Comparison of ENCODE assay signal across 8 cellular contexts in the genomic region with DNA sequence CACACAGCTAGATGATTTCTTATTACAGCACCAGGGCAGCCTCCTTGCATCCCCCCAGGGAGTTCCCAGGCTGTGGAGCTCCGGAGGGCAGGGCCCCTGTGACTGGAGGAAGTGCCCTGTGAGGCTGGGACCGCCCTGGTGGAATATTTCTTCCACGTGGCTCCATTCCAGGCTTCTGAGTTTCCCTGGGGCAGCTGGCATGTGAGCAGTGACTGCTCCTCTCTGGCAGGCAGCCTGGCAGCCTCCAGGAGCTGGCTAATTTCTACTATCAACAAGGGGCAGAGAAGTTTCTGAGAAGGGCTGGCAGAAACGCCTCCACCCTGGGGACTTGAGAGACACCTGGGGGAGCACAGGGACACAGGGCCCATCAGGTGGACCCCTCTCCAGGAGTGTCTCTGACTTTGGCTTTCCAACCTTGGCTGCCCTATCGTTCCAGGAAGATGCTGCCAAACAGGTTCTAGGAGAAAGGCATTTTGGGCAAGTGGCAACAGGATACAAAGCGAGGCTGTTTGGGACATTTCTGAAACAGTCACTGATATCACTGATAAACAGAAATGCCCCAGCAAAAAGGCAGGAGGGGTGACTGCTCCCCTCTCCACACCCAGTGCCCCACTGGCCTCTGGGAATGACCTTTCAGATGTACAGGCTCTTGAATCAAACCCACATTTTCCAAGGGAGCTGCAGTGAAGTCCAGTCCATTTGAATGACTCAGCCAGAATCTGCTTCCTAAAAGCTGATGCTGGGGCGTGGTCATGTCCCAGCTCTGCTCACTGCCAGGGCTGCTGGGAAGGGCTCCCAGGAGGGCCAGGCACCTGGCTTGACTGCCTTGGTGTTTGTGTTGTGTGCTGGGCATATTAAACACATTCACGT. TPM values are rescaled to one million over a fixed set of nuclear protein-coding genes. Genes with fewer than 3 reads are reported as not detected.
A peak's percentile ranks its signal among the peaks of the same experiment; 100 is the strongest.
DNase-seq lines count a peak whose midpoint lies in the region; ATAC-seq and TF ChIP-seq lines count a peak whose summit lies in the region.

No MANE protein-coding gene starts in this region.

- ATAC-seq in foreskin keratinocyte, result peak; percentile 78
- ATAC-seq in psoas muscle, result peak; percentile 78 to 82 (median 80)
- ATAC-seq in T-helper 17 cell, result no peak
- ATAC-seq in GM19035 (IDR thresholded peaks at IDR 0.05; ENCODE audit: unreplicated experiment), result no peak

- no peak overlapping the region for H3K27ac Mint-ChIP-seq in T-helper 17 cell

- no peaks in the 10 kb centered on the region for H3K27me3 Mint-ChIP-seq in T-helper 17 cell

- WGBS in psoas muscle, 3 donors, result 11 to 20% (median 15%) methylated on average over 8 of the region's 8 CpGs

- POLR2A ChIA-PET in HEK293 (lab: Yijun Ruan, JAX), result interaction anchor here (1.1 to 1.3 kb wide), 2 partner anchors 16 to 29 kb away, joined by 3 to 5 read pairs; a partner anchor contains a TSS

- no peaks in the 10 kb centered on the region for H3K9me3 ChIP-seq in HEK293 (ENCODE audit: control insufficient read depth, insufficient read depth, low read depth, low read length)
- no peaks in the 10 kb centered on the region for H3K9me3 ChIP-seq in psoas muscle
- H3K9me3 ChIP-seq in T-helper 17 cell (ENCODE audit: control insufficient read depth, low read length, poor library complexity, severe bottlenecking), result no peaks in the 10 kb centered on the region

- peak; percentile 87 for DNase-seq in SK-MEL-5 (ENCODE audit: low read depth, low spot score)
- DNase-seq in foreskin keratinocyte, result peak; percentile 98 to 99
- peak; percentile 73 to 78 for DNase-seq in psoas muscle
- DNase-seq in NCI-H2227 treated with DMSO at 0.1 percent for 48 hours (lab: John Stamatoyannopoulos, UW), result no peak
- no peak for DNase-seq in HUDEP-2 (lab: John Stamatoyannopoulos, UW; ENCODE audit: unreplicated experiment in 76 of 76)
- no peak for DNase-seq in T-helper 17 cell

- in situ Hi-C loops in SK-MEL-5 (cut with HindIII; ENCODE audit: low pct_unique_long_range_greater_than_20kb, low sequenced_read_pairs), result no loop called here

- no peaks in the 10 kb centered on the region for H3K36me3 ChIP-seq in HEK293 (ENCODE audit: control insufficient read depth in 2 of 2, insufficient read depth in 1 of 2, low read length in 2 of 2)
- H3K36me3 ChIP-seq in psoas muscle (ENCODE audit: insufficient read depth in 1 of 2, low read depth in 1 of 2), result no peaks in the 10 kb centered on the region

- H3K27me3 ChIP-seq in foreskin keratinocyte (no peaks in the 10 kb centered on the region), psoas muscle (ENCODE audit: insufficient read depth in 3 of 3, low read length in 2 of 3) (no peaks in the 10 kb centered on the region)

- H3K27ac ChIP-seq in HEK293 (ENCODE audit: extremely low read depth, low read depth, low read length) (no peak overlapping the region), foreskin keratinocyte (peak overlapping the region; percentile 86), psoas muscle (peak overlapping the region; percentile 79)

- no peak for TF ChIP-seq CTCF in HEK293 (tag by site-specific recombination; IDR thresholded peaks at IDR 0.05)
- TF ChIP-seq CTCF in foreskin keratinocyte (conservative IDR thresholded peaks at IDR 0.05), result no peak
- TF ChIP-seq CTCF in psoas muscle (IDR thresholded peaks at IDR 0.05), result no peak

- no peaks in the 10 kb centered on the region for H3K4me1 ChIP-seq in HEK293 (ENCODE audit: control insufficient read depth, insufficient read depth, low read length)
- H3K4me1 ChIP-seq in foreskin keratinocyte, result peaks cover 71% of the 10 kb centered on the region
- peaks cover 17% of the 10 kb centered on the region for H3K4me1 ChIP-seq in psoas muscle

- intact Hi-C loops in psoas muscle (cut with DNase I), result no loop called here

- H3K4me3 Mint-ChIP-seq in T-helper 17 cell, result no peak overlapping the region

- H3K4me3 ChIP-seq in HEK293 (ENCODE audit: low read depth, low read length), result no peak overlapping the region
- no peak overlapping the region for H3K4me3 ChIP-seq in psoas muscle

- H3K4me1 Mint-ChIP-seq in T-helper 17 cell, result peaks cover 8% of the 10 kb centered on the region

- H3K36me3 Mint-ChIP-seq in T-helper 17 cell (ENCODE audit: low read depth), result no peaks in the 10 kb centered on the region

- CTCF ChIA-PET in HEK293 (lab: Yijun Ruan, JAX), result interaction anchor here (1.2 kb wide), 1 partner anchor 89 kb away, joined by 4 read pairs; no protein-coding TSS in a partner anchor

TF ChIP-seq in HEK293, 187 proteins besides CTCF, POLR2A, EP300 and RAD21:
- TF ChIP-seq ZNF514 (tag by site-specific recombination; IDR thresholded peaks at IDR 0.05), result no peak
- 0 out of 2 replicates have a peak, but pooled peaks have one; percentile 33 for TF ChIP-seq FEZF1 (tag by site-specific recombination; IDR thresholded peaks at IDR 0.05)
- TF ChIP-seq ZNF701 (tag by site-specific recombination; IDR thresholded peaks at IDR 0.05), result no peak
- TF ChIP-seq KLF1 (tag by site-specific recombination; IDR thresholded peaks at IDR 0.05), result peak; percentile 71
- TF ChIP-seq ZBTB20 (tag by site-specific recombination; IDR thresholded peaks at IDR 0.05), result peak; percentile 25; the same call in 1 of the 2 replicates
- TF ChIP-seq, protein P1, sequence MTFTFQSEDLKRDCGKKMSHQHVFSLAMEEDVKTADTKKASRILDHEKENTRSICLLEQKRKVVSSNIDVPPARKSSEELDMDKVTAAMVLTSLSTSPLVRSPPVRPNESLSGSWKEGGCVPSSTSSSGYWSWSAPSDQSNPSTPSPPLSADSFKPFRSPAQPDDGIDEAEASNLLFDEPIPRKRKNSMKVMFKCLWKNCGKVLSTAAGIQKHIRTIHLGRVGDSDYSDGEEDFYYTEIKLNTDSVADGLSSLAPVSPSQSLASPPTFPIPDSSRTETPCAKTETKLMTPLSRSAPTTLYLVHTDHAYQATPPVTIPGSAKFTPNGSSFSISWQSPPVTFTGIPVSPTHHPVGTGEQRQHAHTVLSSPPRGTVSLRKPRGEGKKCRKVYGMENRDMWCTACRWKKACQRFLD (tag by site-specific recombination; IDR thresholded peaks at IDR 0.05), result no peak

RNA-seq across cellular contexts. Expression of a gene that starts 16.1 kb away (rescaled TPM):
- total RNA-seq in SK-MEL-5 (2014; rRNA removed; shearing (Covaris generic)), result 8.9 and 9.1 TPM in 2 replicates
- polyA plus RNA-seq in SK-MEL-5 (2015; cell fraction: cytosol; rRNA removed), result 17.8 and 23.8 TPM in 2 replicates
- 13.7 and 13.9 TPM in 2 replicates for polyA plus RNA-seq in SK-MEL-5 (2015; cell fraction: nucleus; rRNA removed)
- total RNA-seq in foreskin keratinocyte (227 and 235 TPM in 2 replicates), psoas muscle (1 to 10 TPM; 4.2 to 9.4 (median 5.8) TPM), T-helper 17 cell (1 to 10 TPM in 1 of 2 donors, under 1 TPM in 1; 0.81 to 1.6 TPM)
- polyA plus RNA-seq in foreskin keratinocyte (56.1 and 63.0 TPM in 2 replicates), psoas muscle (1 to 10 TPM in 2 of 3 donors, under 1 TPM in 1; 0.70 to 3.6 (median 2.1) TPM)

RNA-seq across cellular contexts. Expression of a gene that starts 30.4 kb away (rescaled TPM):
- 30.1 and 30.3 TPM in 2 replicates for total RNA-seq in SK-MEL-5 (2014; rRNA removed; shearing (Covaris generic))
- 23.2 and 28.4 TPM in 2 replicates for polyA plus RNA-seq in SK-MEL-5 (2015; cell fraction: cytosol; rRNA removed)
- polyA plus RNA-seq in SK-MEL-5 (2015; cell fraction: nucleus; rRNA removed), result 11.1 and 17.3 TPM in 2 replicates
- 58.5 and 78.4 TPM in 2 replicates for total RNA-seq in foreskin keratinocyte
- polyA plus RNA-seq in foreskin keratinocyte, result 28.2 and 42.3 TPM in 2 replicates
- total RNA-seq in psoas muscle, result under 1 TPM in 2 of 4 donors, not detected in 2; 0.10 to 0.29 TPM
- under 1 TPM in 2 of 3 donors, not detected in 1; 0.16 to 0.25 TPM for polyA plus RNA-seq in psoas muscle
- under 1 TPM; 0.27 to 0.63 TPM for total RNA-seq in T-helper 17 cell

Comparison
In these comparisons a context has a peak if more than half of its experiments do, and no peak if none do; other contexts are left out.
1. DNase-seq: peak in SK-MEL-5 (single experiment), foreskin keratinocyte (2 of 2) and psoas muscle (2 of 2); none in NCI-H2227 treated with DMSO at 0.1 percent for 48 hours (single experiment), HUDEP-2 (0 of 76) and T-helper 17 cell (0 of 3).
2. ATAC-seq: peak in foreskin keratinocyte (single experiment) and psoas muscle (4 of 4); none in T-helper 17 cell (single experiment) and GM19035 (single experiment).
3. RNA of a gene that starts 16.1 kb away (total RNA-seq): 227 to 235 TPM in foreskin keratinocyte; 8.9 to 9.1 TPM in SK-MEL-5, 4.2 to 9.4 TPM in psoas muscle and 0.81 to 1.6 TPM in T-helper 17 cell; every median in the first group is over 10 times any median in the second.
4. RNA of a gene that starts 30.4 kb away (total RNA-seq): 58.5 to 78.4 TPM in foreskin keratinocyte and 30.1 to 30.3 TPM in SK-MEL-5; 0.27 to 0.63 TPM in T-helper 17 cell and 0.10 to 0.29 TPM in psoas muscle; every median in the first group is over 10 times any median in the second.